Comparison of ENCODE assay signal across 10 cellular contexts in the genomic region with DNA sequence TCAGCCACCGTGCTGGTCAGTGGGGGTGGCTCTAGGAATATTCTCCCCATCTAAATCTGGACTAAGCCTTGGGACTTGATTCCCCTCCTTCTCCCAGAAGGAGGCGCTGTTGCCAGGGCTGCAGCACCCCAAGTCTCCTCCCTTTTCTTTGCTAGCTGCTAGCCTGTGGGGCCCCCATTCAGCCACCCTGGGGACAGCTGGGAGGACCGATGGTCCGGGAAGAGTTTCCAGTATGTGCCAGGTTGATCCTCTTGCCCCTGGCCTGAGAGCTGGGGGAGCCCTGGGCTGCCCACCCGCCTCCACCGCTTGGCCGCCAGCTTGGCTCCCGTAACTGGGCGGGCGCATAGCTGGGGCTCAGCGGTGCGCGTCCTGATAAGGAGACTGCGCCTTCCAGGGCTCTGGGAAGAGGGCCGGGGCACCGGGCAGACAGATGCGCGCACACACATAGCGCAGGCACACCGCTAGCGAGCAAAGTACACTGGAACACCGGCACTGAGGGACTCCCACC. TPM values are rescaled to one million over a fixed set of nuclear protein-coding genes. Genes with fewer than 3 reads are reported as not detected.
DNase-seq lines count a peak whose midpoint lies in the region; ATAC-seq, FAIRE-seq and TF ChIP-seq lines count a peak whose summit lies in the region.
"Had no signal": no experiment of that assay in that cellular context is flagged by ENCODE, and none has a peak within 500 bp of the region (broad histone marks: within the 10 kb centered on the region; RNA-seq: fewer than 3 reads in every experiment).

No MANE protein-coding gene starts in this region.

- 0 out of 2 replicates have a peak, but pooled peaks cover 9% of the 10 kb centered on the region for H4K20me1 ChIP-seq in HepG2 (ENCODE audit: insufficient read depth, low read length)

- H3K4me2 ChIP-seq in HepG2 (ENCODE audit: low read depth, low read length), result no peak overlapping the region
- H3K4me2 ChIP-seq: BLaER1 had no signal

- 95% methylated on average over 14 of the region's 22 CpGs for WGBS in HepG2 (ENCODE audit: low lambda C conversion rate)

- in situ Hi-C loops in brain microvascular endothelial cell (cut with HindIII; ENCODE audit: low pct_ligation_motif_present, low sequenced_read_pairs) (no loop called here), HepG2 (cut with HindIII; ENCODE audit: extremely low pct_ligation_motif_present, low pct_unique_long_range_greater_than_20kb) (no loop called here)

- H3K36me3 ChIP-seq in brain microvascular endothelial cell (replicated peaks) (no peaks in the 10 kb centered on the region), HepG2 (replicated peaks in 1 of 2; ENCODE audit: control insufficient read depth in 1 of 2, insufficient read depth in 2 of 2, low read length in 2 of 2) (no peaks in the 10 kb centered on the region; a peak in 1 of 5 replicates)
- H3K36me3 ChIP-seq: BLaER1 had no signal

- H3K4me3 ChIP-seq in brain microvascular endothelial cell (ENCODE audit: low read depth, low read length) (no peak overlapping the region), HepG2 (replicated peaks in 1 of 3; ENCODE audit: insufficient read depth in 1 of 3, low read depth in 2 of 3, low read length in 3 of 3) (no peak overlapping the region)
- H3K4me3 ChIP-seq: BLaER1 had no signal

- intact Hi-C loops in HepG2 (cut with micrococcal nuclease; ENCODE audit: unreplicated experiment), result no loop called here

- H2AFZ ChIP-seq in HepG2 (ENCODE audit: low read length), result no peak overlapping the region

- peak; percentile 35 to 70 for DNase-seq in NCI-H526 (lab: John Stamatoyannopoulos, UW)
- no peak for DNase-seq in NCI-H526 treated with DMSO at 0.1 percent for 48 hours (lab: John Stamatoyannopoulos, UW)
- DNase-seq in brain microvascular endothelial cell, result no peak
- no peak for DNase-seq in HepG2 (ENCODE audit: low spot score)
- DNase-seq in ureter (ENCODE audit: low spot score), result peak; percentile 64
- DNase-seq in NCI-H2196 (lab: John Stamatoyannopoulos, UW; ENCODE audit: unreplicated experiment), result no peak
- DNase-seq: activated naive CD4-positive, alpha-beta T cell treated with anti-CD3 and anti-CD28 coated beads, Interleukin-2, amount 10 ng/mL, durations not matched to agents 7 days and 5 days had no signal

- CTCF ChIA-PET in HepG2 (lab: Yijun Ruan, JAX; ENCODE audit: low intra/inter-chr PET ratio, low total read pairs), result no interaction called here

- no peak for TF ChIP-seq RAD21 in HepG2 (CRISPR knock-in tag; IDR thresholded peaks at IDR 0.05)

- no peaks in the 10 kb centered on the region for H3K9me3 ChIP-seq in HepG2 (ENCODE audit: low read length)
- H3K9me3 ChIP-seq: BLaER1 had no signal

- H3K27ac ChIP-seq in brain microvascular endothelial cell (no peak overlapping the region), HepG2 (ENCODE audit: extremely low read length, insufficient read depth, low read length) (no peak overlapping the region)
- H3K27ac ChIP-seq: BLaER1 had no signal

- no peak for TF ChIP-seq POLR2A in HepG2 (IDR thresholded peaks at IDR 0.05; ENCODE audit: insufficient read depth in 1 of 2, low read depth in 2 of 2, low read length in 2 of 2)

- FAIRE-seq in HepG2 (lab: Jason Lieb, UNC), result no peak

- TF ChIP-seq EP300 in HepG2 (IDR thresholded peaks at IDR 0.05; ENCODE audit: low read depth in 2 of 2, low read length in 2 of 2) (no peak), HepG2 (CRISPR knock-in tag; IDR thresholded peaks at IDR 0.05; ENCODE audit: borderline replicate concordance) (no peak)

- no peak for ATAC-seq in HepG2
- no peak for ATAC-seq in HG03280 (IDR thresholded peaks at IDR 0.05; ENCODE audit: unreplicated experiment)
- ATAC-seq in GM21717 (IDR thresholded peaks at IDR 0.05; ENCODE audit: unreplicated experiment), result no peak

- no peaks in the 10 kb centered on the region for H3K27me3 ChIP-seq in brain microvascular endothelial cell (replicated peaks)
- H3K27me3 ChIP-seq in HepG2 (ENCODE audit: control insufficient read depth in 1 of 2, insufficient read depth in 2 of 2, low read length in 2 of 2), result no peaks in the 10 kb centered on the region

- POLR2A ChIA-PET in HepG2 (lab: Yijun Ruan, JAX), result interaction anchor here (4.1 to 6.0 kb wide), 2 partner anchors 9 to 66 kb away, joined by 15 to 96 read pairs; no protein-coding TSS in a partner anchor

- peaks cover 28% of the 10 kb centered on the region for H3K79me2 ChIP-seq in HepG2 (ENCODE audit: insufficient read depth, low read length)

- no peak overlapping the region for H3K9ac ChIP-seq in HepG2 (ENCODE audit: insufficient read depth, low read depth, low read length)
- H3K9ac ChIP-seq: BLaER1 had no signal

- no TSS peak for BruUV-seq in HepG2 (replicated peaks; lab: Mats Ljungman, UMichigan)

- TF ChIP-seq CTCF in brain microvascular endothelial cell (IDR thresholded peaks at IDR 0.05; ENCODE audit: low read depth, low read length, missing control alignments) (peak; percentile 62), HepG2 (CRISPR knock-in tag; IDR thresholded peaks at IDR 0.05) (peak; percentile 31)

- H3K4me1 ChIP-seq in HepG2 (ENCODE audit: insufficient read depth, low read length), result peaks cover 38% of the 10 kb centered on the region

TF ChIP-seq in HepG2, 621 proteins besides CTCF, POLR2A, EP300 and RAD21 (continues in another document):
- peak; percentile 38; the same call in 1 of the 2 replicates for TF ChIP-seq RBFOX2 (IDR thresholded peaks at IDR 0.05; ENCODE audit: low read depth, low read length)
- TF ChIP-seq, protein P1, sequence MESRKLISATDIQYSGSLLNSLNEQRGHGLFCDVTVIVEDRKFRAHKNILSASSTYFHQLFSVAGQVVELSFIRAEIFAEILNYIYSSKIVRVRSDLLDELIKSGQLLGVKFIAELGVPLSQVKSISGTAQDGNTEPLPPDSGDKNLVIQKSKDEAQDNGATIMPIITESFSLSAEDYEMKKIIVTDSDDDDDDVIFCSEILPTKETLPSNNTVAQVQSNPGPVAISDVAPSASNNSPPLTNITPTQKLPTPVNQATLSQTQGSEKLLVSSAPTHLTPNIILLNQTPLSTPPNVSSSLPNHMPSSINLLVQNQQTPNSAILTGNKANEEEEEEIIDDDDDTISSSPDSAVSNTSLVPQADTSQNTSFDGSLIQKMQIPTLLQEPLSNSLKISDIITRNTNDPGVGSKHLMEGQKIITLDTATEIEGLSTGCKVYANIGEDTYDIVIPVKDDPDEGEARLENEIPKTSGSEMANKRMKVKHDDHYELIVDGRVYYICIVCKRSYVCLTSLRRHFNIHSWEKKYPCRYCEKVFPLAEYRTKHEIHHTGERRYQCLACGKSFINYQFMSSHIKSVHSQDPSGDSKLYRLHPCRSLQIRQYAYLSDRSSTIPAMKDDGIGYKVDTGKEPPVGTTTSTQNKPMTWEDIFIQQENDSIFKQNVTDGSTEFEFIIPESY (CRISPR knock-in tag; IDR thresholded peaks at IDR 0.05), result peak; percentile 63
- peak; percentile 86 for TF ChIP-seq EHMT2 (IDR thresholded peaks at IDR 0.05; ENCODE audit: borderline replicate concordance, low read depth, low read length)
- TF ChIP-seq ZBTB42 (CRISPR knock-in tag; IDR thresholded peaks at IDR 0.05), result no peak
- TF ChIP-seq, protein P2, sequence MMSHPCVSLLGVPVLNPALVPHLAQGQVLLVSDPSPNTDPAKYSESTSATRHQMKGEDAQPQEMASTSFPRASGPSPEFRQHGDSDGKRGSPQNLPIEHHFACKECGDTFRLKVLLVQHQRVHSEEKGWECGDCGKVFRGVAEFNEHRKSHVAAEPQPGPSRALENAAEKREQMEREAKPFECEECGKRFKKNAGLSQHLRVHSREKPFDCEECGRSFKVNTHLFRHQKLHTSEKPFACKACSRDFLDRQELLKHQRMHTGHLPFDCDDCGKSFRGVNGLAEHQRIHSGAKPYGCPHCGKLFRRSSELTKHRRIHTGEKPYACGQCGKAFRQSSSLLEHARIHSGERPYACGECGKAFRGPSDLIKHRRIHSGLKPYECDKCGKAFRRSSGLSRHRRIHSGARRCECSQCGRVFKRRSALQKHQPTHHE (CRISPR knock-in tag; IDR thresholded peaks at IDR 0.05; ENCODE audit: borderline replicate concordance), result no peak
- no peak for TF ChIP-seq RARA (CRISPR knock-in tag; IDR thresholded peaks at IDR 0.05)
- TF ChIP-seq CENPT (CRISPR knock-in tag; IDR thresholded peaks at IDR 0.05; ENCODE audit: low read depth), result no peak
- TF ChIP-seq ZNF557 (CRISPR knock-in tag; IDR thresholded peaks at IDR 0.05), result no peak
- no peak for TF ChIP-seq DNMT3B (CRISPR knock-in tag; conservative IDR thresholded peaks at IDR 0.05)
- no peak for TF ChIP-seq MED1 (CRISPR knock-in tag; IDR thresholded peaks at IDR 0.05)
- no peak for TF ChIP-seq REPIN1 (CRISPR knock-in tag; IDR thresholded peaks at IDR 0.05; ENCODE audit: borderline replicate concordance, low read depth)
- peak; percentile 77 for TF ChIP-seq AGO2 (optimal IDR thresholded peaks at IDR 0.05; ENCODE audit: low read depth, low read length)

RNA-seq across cellular contexts. Expression of a gene that starts 4.2 kb away (rescaled TPM):
- 2.6 and 4.4 TPM in 2 replicates for total RNA-seq in HepG2 (2016; rRNA removed; fragmentation: Illumina TruSeq; extraction: Trizol)
- total RNA-seq in HepG2 (2016; cell fraction: cytosol; rRNA removed; fragmentation: Illumina TruSeq; extraction: Trizol; ENCODE audit: low read depth), result 0.79 and 0.91 TPM in 2 replicates
- total RNA-seq in HepG2 (2016; cell fraction: insoluble cytoplasmic fraction; rRNA removed; fragmentation: Illumina TruSeq; extraction: Trizol), result 2.3 and 4.5 TPM in 2 replicates
- 2.0 and 2.2 TPM in 2 replicates for total RNA-seq in HepG2 (2016; cell fraction: membrane; rRNA removed; fragmentation: Illumina TruSeq; extraction: Trizol)
- total RNA-seq in HepG2 (2016; cell fraction: nucleus; rRNA removed; fragmentation: Illumina TruSeq; extraction: Trizol), result 7.0 and 9.1 TPM in 2 replicates
- 3.1 and 3.3 TPM in 2 replicates for polyA plus RNA-seq in HepG2 (2011; rRNA removed)
- 1.3 and 2.9 TPM in 2 replicates for polyA plus RNA-seq in HepG2 (2011; cell fraction: cytosol; rRNA removed)
- polyA plus RNA-seq in HepG2 (2011; cell fraction: nucleus; rRNA removed), result 6.7 and 14.1 TPM in 2 replicates
- 3.3 and 3.9 TPM in 2 replicates for polyA plus RNA-seq in HepG2 (2012)
- 1.1 and 2.0 TPM in 2 replicates for polyA plus RNA-seq in HepG2 (2016; cell fraction: cytosol; fragmentation: Illumina TruSeq; extraction: Trizol; ENCODE audit: low read depth)
- polyA plus RNA-seq in HepG2 (2016; cell fraction: insoluble cytoplasmic fraction; fragmentation: Illumina TruSeq; extraction: Trizol; ENCODE audit: low read depth), result 2.3 and 2.9 TPM in 2 replicates
- polyA plus RNA-seq in HepG2 (2016; cell fraction: membrane; fragmentation: Illumina TruSeq; extraction: Trizol; ENCODE audit: low read depth), result 1.5 and 2.1 TPM in 2 replicates
- 7.1 and 8.1 TPM in 2 replicates for polyA plus RNA-seq in HepG2 (2016; cell fraction: nucleus; fragmentation: Illumina TruSeq; extraction: Trizol; ENCODE audit: insufficient read depth, low read depth)
- polyA minus RNA-seq in HepG2 (2011; rRNA and poly(A)+ RNA removed; ENCODE audit: low replicate concordance), result 19.3 and 109 TPM in 2 replicates
- 5.3 and 5.6 TPM in 2 replicates for polyA minus RNA-seq in HepG2 (2011; cell fraction: cytosol; rRNA and poly(A)+ RNA removed)
- polyA minus RNA-seq in HepG2 (2011; cell fraction: nucleus; rRNA and poly(A)+ RNA removed), result 11.7 and 25.1 TPM in 2 replicates
- total RNA-seq in ureter, result 17.4 TPM

Comparison
In these comparisons a context has a peak if more than half of its experiments do, and no peak if none do; other contexts are left out.
1. DNase-seq: peak in NCI-H526 (2 of 2) and ureter (single experiment); none in NCI-H526 treated with DMSO at 0.1 percent for 48 hours (single experiment), brain microvascular endothelial cell (single experiment), HepG2 (single experiment) and NCI-H2196 (single experiment).